18 cellular contexts compared by ENCODE assay signal in the genomic region with DNA sequence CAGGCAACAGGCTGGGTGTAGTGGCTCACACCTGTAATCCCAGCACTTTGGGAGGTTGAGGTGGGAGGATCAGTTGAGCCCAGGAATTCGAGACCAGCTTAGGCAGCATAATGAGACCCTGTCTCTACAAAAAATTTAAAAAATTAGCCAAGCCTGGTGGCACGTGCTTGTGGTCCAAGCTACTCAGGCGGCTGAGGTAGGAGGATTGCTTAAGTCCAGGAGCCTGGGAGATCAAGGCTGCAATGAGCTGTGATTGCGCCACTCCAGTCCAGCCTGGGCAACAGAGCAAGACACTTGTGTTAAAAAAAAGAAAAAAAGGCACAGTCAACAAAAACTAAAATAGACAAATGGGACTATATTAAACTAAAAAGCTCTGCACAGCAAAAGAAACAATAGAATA. TPM values are rescaled to one million over a fixed set of nuclear protein-coding genes. Genes with fewer than 3 reads are reported as not detected.
A peak's percentile ranks its signal among the peaks of the same experiment; 100 is the strongest.
DNase-seq lines count a peak whose midpoint lies in the region; ATAC-seq and TF ChIP-seq lines count a peak whose summit lies in the region.
"Had no signal": no experiment of that assay in that cellular context is flagged by ENCODE, and none has a peak within 500 bp of the region (broad histone marks: within the 10 kb centered on the region; RNA-seq: fewer than 3 reads in every experiment).

No MANE protein-coding gene starts in this region.

- WGBS in ovary, 3 donors = 90 to 94% (median 92%) methylated on average over 4 of the region's 4 CpGs
- 90% methylated on average over 4 of the region's 4 CpGs for WGBS in esophagus muscularis mucosa

- H3K36me3 ChIP-seq in CD8-positive, alpha-beta T cell (ENCODE audit: insufficient read depth, low read length) = no peaks in the 10 kb centered on the region
- H3K36me3 ChIP-seq in neutrophil (no peaks in the 10 kb centered on the region), ovary (no peaks in the 10 kb centered on the region), esophagus muscularis mucosa (no peaks in the 10 kb centered on the region)
- H3K36me3 ChIP-seq: left ventricle myocardium inferior had no signal

- POLR2A ChIA-PET in CD8-positive, alpha-beta T cell (lab: Charles Lee) = no interaction called here

- peak; percentile 36 for DNase-seq in AG10803 (ENCODE audit: low read depth)
- DNase-seq in CD8-positive, alpha-beta T cell = no peak
- no peak for DNase-seq in NCI-H1417 treated with DMSO at 0.1 percent for 48 hours (lab: John Stamatoyannopoulos, UW)
- no peak for DNase-seq in ovary
- DNase-seq in esophagus muscularis mucosa (ENCODE audit: extremely low spot score) = no peak
- DNase-seq: activated CD4-positive, alpha-beta T cell treated with anti-CD3 and anti-CD28 coated beads, Interleukin-2, amount 10 ng/mL, durations not matched to agents 7 days and 5 days; AML-193; HCEC 1CT; left ventricle myocardium inferior; NCI-H1417; NCI-H2171; NCI-H774; SW 1271 had no signal

- H3K27ac ChIP-seq in CD8-positive, alpha-beta T cell (ENCODE audit: low read depth, low read length) = no peak overlapping the region
- peak overlapping the region; percentile 38 for H3K27ac ChIP-seq in neutrophil
- H3K27ac ChIP-seq in ovary = no peak overlapping the region
- H3K27ac ChIP-seq in esophagus muscularis mucosa (replicated peaks in 1 of 4) = no peak overlapping the region
- H3K27ac ChIP-seq: KMS-11 had no signal

- no peak for ATAC-seq in CD8-positive, alpha-beta T cell
- ATAC-seq in HG02870 (IDR thresholded peaks at IDR 0.05; ENCODE audit: unreplicated experiment) = no peak
- ATAC-seq: activated naive CD4-positive, alpha-beta T cell treated with anti-CD3 and anti-CD28 coated beads, Interleukin-2, amount 50 U/mL, for 72 hours had no signal

- no peaks in the 10 kb centered on the region for H3K9me3 Mint-ChIP-seq in CD8-positive, alpha-beta T cell
- H3K9me3 Mint-ChIP-seq in dendritic cell treated with granulocyte-macrophage colony-stimulating factor and Interleukin-4, amounts not matched to agents 40 ng/mL and 50 ng/mL, for 4 days = no peaks in the 10 kb centered on the region
- H3K9me3 Mint-ChIP-seq: activated CD4-positive, alpha-beta T cell treated with anti-CD3 and anti-CD28 coated beads, Interleukin-2, amount 10 ng/mL, durations not matched to agents 7 days and 5 days; activated naive CD4-positive, alpha-beta T cell treated with anti-CD3 and anti-CD28 coated beads, Interleukin-2, amount 50 U/mL, for 72 hours had no signal

- H3K9me3 ChIP-seq in CD8-positive, alpha-beta T cell (ENCODE audit: low read length) = no peaks in the 10 kb centered on the region
- H3K9me3 ChIP-seq in neutrophil (no peaks in the 10 kb centered on the region), ovary (no peaks in the 10 kb centered on the region), esophagus muscularis mucosa (no peaks in the 10 kb centered on the region)
- H3K9me3 ChIP-seq: left ventricle myocardium inferior had no signal

- CTCF ChIA-PET in CD8-positive, alpha-beta T cell (lab: Charles Lee) = interaction anchor here (1.1 kb wide), 1 partner anchor 191 kb away, joined by 3 read pairs; no protein-coding TSS in a partner anchor

- H3K4me1 Mint-ChIP-seq in CD8-positive, alpha-beta T cell (ENCODE audit: low read depth) = peaks cover 58% of the 10 kb centered on the region
- H3K4me1 Mint-ChIP-seq in dendritic cell treated with granulocyte-macrophage colony-stimulating factor and Interleukin-4, amounts not matched to agents 40 ng/mL and 50 ng/mL, for 4 days (ENCODE audit: low read depth) = peaks cover 81% of the 10 kb centered on the region

- no peak for TF ChIP-seq CTCF in AG10803 (conservative IDR thresholded peaks at IDR 0.05; ENCODE audit: low read length)
- no peak for TF ChIP-seq CTCF in CD8-positive, alpha-beta T cell (IDR thresholded peaks at IDR 0.05)
- no peak for TF ChIP-seq CTCF in neutrophil (IDR thresholded peaks at IDR 0.05)
- TF ChIP-seq CTCF in ovary (IDR thresholded peaks at IDR 0.05) = no peak
- TF ChIP-seq CTCF in esophagus muscularis mucosa (IDR thresholded peaks at IDR 0.05) = no peak

- peaks cover 30% of the 10 kb centered on the region for H3K36me3 Mint-ChIP-seq in CD8-positive, alpha-beta T cell
- peaks cover 16% of the 10 kb centered on the region for H3K36me3 Mint-ChIP-seq in dendritic cell treated with granulocyte-macrophage colony-stimulating factor and Interleukin-4, amounts not matched to agents 40 ng/mL and 50 ng/mL, for 4 days (ENCODE audit: low read depth)

- H3K27me3 Mint-ChIP-seq in CD8-positive, alpha-beta T cell (ENCODE audit: low read depth) = no peaks in the 10 kb centered on the region
- no peaks in the 10 kb centered on the region for H3K27me3 Mint-ChIP-seq in dendritic cell treated with granulocyte-macrophage colony-stimulating factor and Interleukin-4, amounts not matched to agents 40 ng/mL and 50 ng/mL, for 4 days
- H3K27me3 Mint-ChIP-seq: activated CD4-positive, alpha-beta T cell treated with anti-CD3 and anti-CD28 coated beads, Interleukin-2, amount 10 ng/mL, durations not matched to agents 7 days and 5 days had no signal

- intact Hi-C loops in CD8-positive, alpha-beta T cell (cut with DNase I, micrococcal nuclease) = no loop called here
- intact Hi-C loops in dendritic cell treated with granulocyte-macrophage colony-stimulating factor and Interleukin-4, amounts not matched to agents 40 ng/mL and 50 ng/mL, for 4 days (cut with micrococcal nuclease) = no loop called here
- intact Hi-C loops in ovary (cut with DNase I) (no loop called here), esophagus muscularis mucosa (cut with DNase I) (no loop called here)

- TF ChIP-seq POLR2A in ovary (IDR thresholded peaks at IDR 0.05) (no peak), esophagus muscularis mucosa (IDR thresholded peaks at IDR 0.05; ENCODE audit: low read depth) (no peak)

- H3K27me3 ChIP-seq in CD8-positive, alpha-beta T cell (ENCODE audit: insufficient read depth, low read length) = no peaks in the 10 kb centered on the region
- no peaks in the 10 kb centered on the region for H3K27me3 ChIP-seq in neutrophil
- no peaks in the 10 kb centered on the region for H3K27me3 ChIP-seq in ovary
- H3K27me3 ChIP-seq in esophagus muscularis mucosa = no peaks in the 10 kb centered on the region

- H3K4me1 ChIP-seq in CD8-positive, alpha-beta T cell (ENCODE audit: insufficient read depth, low read length) = peaks cover 13% of the 10 kb centered on the region
- H3K4me1 ChIP-seq in neutrophil (ENCODE audit: control insufficient read depth in 1 of 2, insufficient read depth in 1 of 2, low read depth in 1 of 2, low read length in 1 of 2) (peaks cover 45 to 70% of the 10 kb centered on the region in 2 experiments), ovary (ENCODE audit: insufficient read depth) (peaks cover 7% of the 10 kb centered on the region), esophagus muscularis mucosa (peaks cover 37 to 68% (median 51%) of the 10 kb centered on the region in 4 donors)

- H3K4me3 Mint-ChIP-seq in CD8-positive, alpha-beta T cell = no peak overlapping the region
- no peak overlapping the region for H3K4me3 Mint-ChIP-seq in dendritic cell treated with granulocyte-macrophage colony-stimulating factor and Interleukin-4, amounts not matched to agents 40 ng/mL and 50 ng/mL, for 4 days
- H3K4me3 Mint-ChIP-seq: activated CD4-positive, alpha-beta T cell treated with anti-CD3 and anti-CD28 coated beads, Interleukin-2, amount 10 ng/mL, durations not matched to agents 7 days and 5 days had no signal

- no peak for TF ChIP-seq EP300 in ovary (IDR thresholded peaks at IDR 0.05)
- TF ChIP-seq EP300 in esophagus muscularis mucosa (IDR thresholded peaks at IDR 0.05) = no peak

- H3K4me3 ChIP-seq in AG10803 (ENCODE audit: low read length) (no peak overlapping the region), neutrophil (ENCODE audit: low read depth in 1 of 2, low read length in 1 of 2) (no peak overlapping the region), ovary (no peak overlapping the region), esophagus muscularis mucosa (no peak overlapping the region)
- H3K4me3 ChIP-seq in CD8-positive, alpha-beta T cell (ENCODE audit: low read depth, low read length) = no peak overlapping the region
- H3K4me3 ChIP-seq: left ventricle myocardium inferior had no signal

- H3K27ac Mint-ChIP-seq in CD8-positive, alpha-beta T cell = peak overlapping the region; percentile 55
- peak overlapping the region; percentile 53 for H3K27ac Mint-ChIP-seq in dendritic cell treated with granulocyte-macrophage colony-stimulating factor and Interleukin-4, amounts not matched to agents 40 ng/mL and 50 ng/mL, for 4 days
- H3K27ac Mint-ChIP-seq: activated CD4-positive, alpha-beta T cell treated with anti-CD3 and anti-CD28 coated beads, Interleukin-2, amount 10 ng/mL, durations not matched to agents 7 days and 5 days had no signal

RNA-seq across cellular contexts. Expression of gene ATP6V0E1, which starts 29.3 kb away (rescaled TPM):
- total RNA-seq in CD8-positive, alpha-beta T cell = 10 to 100 TPM; 34.4 to 38.8 TPM
- total RNA-seq in ovary = 100 to 1,000 TPM in 6 of 7 donors, 10 to 100 TPM in 1; 99.7 to 171 (median 161) TPM
- 100 to 1,000 TPM; 211 to 376 TPM for polyA plus RNA-seq in ovary
- 100 to 1,000 TPM; 106 to 210 (median 133) TPM for total RNA-seq in esophagus muscularis mucosa

RNA-seq across cellular contexts. Expression of gene CREBRF, which starts 43.3 kb away (rescaled TPM):
- total RNA-seq in CD8-positive, alpha-beta T cell = 10 to 100 TPM; 91.1 to 92.9 TPM
- 10 to 100 TPM; 25.2 to 45.9 (median 33.4) TPM for total RNA-seq in ovary
- 10 to 100 TPM; 12.3 to 15.6 TPM for polyA plus RNA-seq in ovary
- 10 to 100 TPM; 37.8 to 76.5 (median 46.3) TPM for total RNA-seq in esophagus muscularis mucosa

RNA-seq across cellular contexts. Expression of gene RPL26L1, which starts 53.7 kb away (rescaled TPM):
- 10 to 100 TPM; 12.0 to 12.7 TPM for total RNA-seq in CD8-positive, alpha-beta T cell
- total RNA-seq in ovary = 10 to 100 TPM; 19.8 to 34.8 (median 24.3) TPM
- 10 to 100 TPM; 36.3 to 42.2 TPM for polyA plus RNA-seq in ovary
- total RNA-seq in esophagus muscularis mucosa = 10 to 100 TPM; 17.8 to 25.8 (median 22.1) TPM
